13 cellular contexts compared by ENCODE assay signal in the genomic region with DNA sequence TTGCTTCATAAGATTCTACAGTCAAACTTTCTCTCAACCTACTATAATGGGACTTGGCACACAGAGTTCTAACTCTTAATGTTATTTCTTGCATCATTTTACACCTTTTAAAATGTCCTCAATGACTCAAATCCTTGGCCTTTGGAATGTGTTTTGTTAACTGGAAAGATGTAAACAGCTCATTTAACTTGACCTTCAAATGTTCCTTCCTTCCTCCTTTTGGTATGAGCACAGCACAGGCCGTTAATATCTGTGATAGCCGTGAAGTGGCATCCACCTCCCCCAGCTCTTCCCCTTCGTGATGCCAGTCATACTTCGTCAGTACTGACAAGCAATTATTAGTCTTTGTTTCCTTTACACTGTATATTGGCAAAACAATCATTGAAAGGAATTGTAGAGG.
DNase-seq lines count a peak whose midpoint lies in the region; ATAC-seq and TF ChIP-seq lines count a peak whose summit lies in the region.
"Had no signal": no experiment of that assay in that cellular context is flagged by ENCODE, and none has a peak within 500 bp of the region (broad histone marks: within the 10 kb centered on the region; RNA-seq: fewer than 3 reads in every experiment).

No MANE protein-coding gene starts in this region.

- BruUV-seq in Panc1 (replicated peaks; lab: Mats Ljungman, UMichigan): no TSS peak

- peak overlapping the region in 1 of 2 experiments; percentile 75 for H3K18ac ChIP-seq in mesenchymal stem cell (ENCODE audit: low read depth in 1 of 2, low read length in 2 of 2)
- H3K18ac ChIP-seq in neuronal stem cell (ENCODE audit: low read length): no peak overlapping the region

- POLR2A ChIA-PET in Panc1 (lab: Charles Lee): no interaction called here

- H3K27me3 ChIP-seq in Panc1 (ENCODE audit: control insufficient read depth, insufficient read depth, low read length) (no peaks in the 10 kb centered on the region), mesenchymal stem cell (ENCODE audit: control insufficient read depth in 1 of 2, insufficient read depth in 1 of 2, low read length in 2 of 2) (no peaks in the 10 kb centered on the region), neuronal stem cell (ENCODE audit: control insufficient read depth in 3 of 3, insufficient read depth in 3 of 3, low read depth in 1 of 3, low read length in 3 of 3) (no peaks in the 10 kb centered on the region)

- H2AK5ac ChIP-seq in mesenchymal stem cell (ENCODE audit: low read length, severe bottlenecking) (no peak overlapping the region), neuronal stem cell (ENCODE audit: low read depth, low read length) (no peak overlapping the region)

- H3K27ac ChIP-seq in Panc1 (ENCODE audit: low read length) (peak overlapping the region; percentile 31; the same call in 1 of the 2 replicates), mesenchymal stem cell (ENCODE audit: low read length, poor library complexity, severe bottlenecking) (peak overlapping the region; percentile 72), neuronal stem cell (replicated peaks; ENCODE audit: low read length) (no peak overlapping the region)

- H4K8ac ChIP-seq in mesenchymal stem cell (ENCODE audit: low read length) (no peak overlapping the region), neuronal stem cell (ENCODE audit: low read depth, low read length) (no peak overlapping the region)

- intact Hi-C loops in Panc1 (cut with micrococcal nuclease; ENCODE audit: unreplicated experiment): no loop called here

- H3K4me3 ChIP-seq in AG10803 (ENCODE audit: low read length) (no peak overlapping the region), Panc1 (ENCODE audit: low read depth in 2 of 2, low read length in 2 of 2) (no peak overlapping the region), epithelial cell of proximal tubule (ENCODE audit: low read depth, low read length) (no peak overlapping the region), mesenchymal stem cell (ENCODE audit: insufficient read depth in 1 of 2, low read depth in 1 of 2, low read length in 2 of 2) (no peak overlapping the region), neuronal stem cell (ENCODE audit: low read length in 2 of 2) (no peak overlapping the region)

- H3K9me3 ChIP-seq in Panc1 (ENCODE audit: control insufficient read depth, insufficient read depth, low read depth, low read length): no peaks in the 10 kb centered on the region
- H3K9me3 ChIP-seq in mesenchymal stem cell (ENCODE audit: control insufficient read depth, low read length): peaks cover under 1% of the 10 kb centered on the region
- no peaks in the 10 kb centered on the region for H3K9me3 ChIP-seq in neuronal stem cell (replicated peaks in 1 of 2; ENCODE audit: control insufficient read depth in 2 of 2, insufficient read depth in 1 of 2, low read depth in 1 of 2, low read length in 2 of 2)

- TF ChIP-seq CTCF in AG10803 (conservative IDR thresholded peaks at IDR 0.05; ENCODE audit: low read length): no peak
- TF ChIP-seq CTCF in Panc1 (IDR thresholded peaks at IDR 0.05): no peak
- no peak for TF ChIP-seq CTCF in epithelial cell of proximal tubule (conservative IDR thresholded peaks at IDR 0.05; ENCODE audit: low read depth, low read length)

- 0% methylated on average over 2 of the region's 4 CpGs for WGBS in mesenchymal stem cell
- no CpG with 5 or more reads among the region's 4 CpGs for WGBS in neuronal stem cell (ENCODE audit: extremely low coverage in 2 of 2, insufficient read length in 2 of 2, insufficient replicate concordance in 1 of 2), 2 donors

- H3K9ac ChIP-seq in mesenchymal stem cell (ENCODE audit: low read length): no peak overlapping the region
- no peak overlapping the region for H3K9ac ChIP-seq in neuronal stem cell (ENCODE audit: low read depth, low read length, poor library complexity)

- H3K4me2 ChIP-seq in mesenchymal stem cell (ENCODE audit: low read length, poor library complexity, severe bottlenecking) (no peak overlapping the region), neuronal stem cell (ENCODE audit: insufficient read depth, low read length, poor library complexity, severe bottlenecking) (no peak overlapping the region)

- H3K23ac ChIP-seq in mesenchymal stem cell (ENCODE audit: low read length in 2 of 2): no peak overlapping the region
- H3K23ac ChIP-seq in neuronal stem cell (ENCODE audit: low read depth, low read length, poor library complexity): no peak overlapping the region

- H3K4me1 ChIP-seq in Panc1 (ENCODE audit: control insufficient read depth, insufficient read depth, low read length) (no peaks in the 10 kb centered on the region), mesenchymal stem cell (ENCODE audit: control insufficient read depth, insufficient read depth, low read depth, low read length) (no peaks in the 10 kb centered on the region), neuronal stem cell (ENCODE audit: control insufficient read depth in 2 of 2, insufficient read depth in 1 of 2, low read depth in 1 of 2, low read length in 2 of 2) (peaks cover 0 to 3% of the 10 kb centered on the region in 2 donors)

- peak; percentile 20 for DNase-seq in AG10803 (ENCODE audit: low read depth)
- no peak for DNase-seq in Panc1 (ENCODE audit: low read depth, low spot score)
- DNase-seq in epithelial cell of proximal tubule (ENCODE audit: low read depth): peak; percentile 53
- DNase-seq in mesenchymal stem cell: peak; percentile 55
- no peak for DNase-seq in NK-92 (lab: John Stamatoyannopoulos, UW; ENCODE audit: unreplicated experiment)
- no peak for DNase-seq in neuronal stem cell (ENCODE audit: low spot score)
- DNase-seq: activated CD4-positive, alpha-beta T cell treated with anti-CD3 and anti-CD28 coated beads for 48 hours; AML-193; NCI-H187; T-cell had no signal

- H2AFZ ChIP-seq in mesenchymal stem cell (ENCODE audit: low read depth, low read length): no peak overlapping the region
- no peak overlapping the region for H2AFZ ChIP-seq in neuronal stem cell (ENCODE audit: low read length)

- H2BK5ac ChIP-seq in mesenchymal stem cell (ENCODE audit: low read depth, low read length, poor library complexity, severe bottlenecking): no peak overlapping the region
- no peak overlapping the region for H2BK5ac ChIP-seq in neuronal stem cell (ENCODE audit: low read length)

- H2BK15ac ChIP-seq in mesenchymal stem cell (ENCODE audit: low read depth, poor library complexity, severe bottlenecking): no peak overlapping the region
- H2BK15ac ChIP-seq in neuronal stem cell (ENCODE audit: low read length): no peak overlapping the region

- no peaks in the 10 kb centered on the region for H3K36me3 ChIP-seq in Panc1 (ENCODE audit: control insufficient read depth, insufficient read depth, low read length)
- no peaks in the 10 kb centered on the region for H3K36me3 ChIP-seq in mesenchymal stem cell (ENCODE audit: control insufficient read depth in 1 of 2, insufficient read depth in 2 of 2, low read depth in 1 of 2, low read length in 2 of 2)
- no peaks in the 10 kb centered on the region for H3K36me3 ChIP-seq in neuronal stem cell (replicated peaks in 1 of 2; ENCODE audit: control insufficient read depth in 2 of 2, insufficient read depth in 2 of 2, low read length in 2 of 2)

- H3K14ac ChIP-seq in mesenchymal stem cell (ENCODE audit: low read length in 2 of 2) (no peak overlapping the region), neuronal stem cell (ENCODE audit: low read length) (no peak overlapping the region)

- ATAC-seq in Panc1: no peak
- no peak for ATAC-seq in HG02870 (IDR thresholded peaks at IDR 0.05; ENCODE audit: unreplicated experiment)
- ATAC-seq in GM18868 (IDR thresholded peaks at IDR 0.05; ENCODE audit: unreplicated experiment): no peak
- ATAC-seq: activated T-helper 17 cell treated with anti-CD3 and anti-CD28 coated beads, Interleukin-2, amount 50 U/mL, for 72 hours; T-cell had no signal

- H2BK120ac ChIP-seq in mesenchymal stem cell (ENCODE audit: low read depth, low read length): no peak overlapping the region
- no peak overlapping the region for H2BK120ac ChIP-seq in neuronal stem cell (ENCODE audit: low read depth, low read length)

- in situ Hi-C loops in Panc1 (cut with HindIII; ENCODE audit: low pct_unique_long_range_greater_than_20kb, low sequenced_read_pairs): no loop called here

- H3K79me1 ChIP-seq in mesenchymal stem cell (replicated peaks; ENCODE audit: low read length, poor library complexity, severe bottlenecking): no peaks in the 10 kb centered on the region
- no peaks in the 10 kb centered on the region for H3K79me1 ChIP-seq in neuronal stem cell (ENCODE audit: low read depth, low read length)

- CTCF ChIA-PET in Panc1 (lab: Charles Lee): no interaction called here

- H4K91ac ChIP-seq in mesenchymal stem cell (ENCODE audit: low read length): no peak overlapping the region
- H4K91ac ChIP-seq in neuronal stem cell (ENCODE audit: low read depth, low read length, poor library complexity): no peak overlapping the region

- H3K4ac ChIP-seq in mesenchymal stem cell (ENCODE audit: low read depth in 1 of 2, low read length in 2 of 2) (no peak overlapping the region), neuronal stem cell (ENCODE audit: low read length) (no peak overlapping the region)

- H2BK12ac ChIP-seq in mesenchymal stem cell (ENCODE audit: low read length in 2 of 2) (no peak overlapping the region), neuronal stem cell (ENCODE audit: low read length) (no peak overlapping the region)

Comparison
In these comparisons a context has a peak if more than half of its experiments do, and no peak if none do; other contexts are left out.
1. DNase-seq: peak in AG10803 (single experiment), epithelial cell of proximal tubule (single experiment) and mesenchymal stem cell (single experiment); none in Panc1 (single experiment), NK-92 (single experiment) and neuronal stem cell (single experiment).